ENCODE assay signal across 19 cellular contexts in the genomic region with DNA sequence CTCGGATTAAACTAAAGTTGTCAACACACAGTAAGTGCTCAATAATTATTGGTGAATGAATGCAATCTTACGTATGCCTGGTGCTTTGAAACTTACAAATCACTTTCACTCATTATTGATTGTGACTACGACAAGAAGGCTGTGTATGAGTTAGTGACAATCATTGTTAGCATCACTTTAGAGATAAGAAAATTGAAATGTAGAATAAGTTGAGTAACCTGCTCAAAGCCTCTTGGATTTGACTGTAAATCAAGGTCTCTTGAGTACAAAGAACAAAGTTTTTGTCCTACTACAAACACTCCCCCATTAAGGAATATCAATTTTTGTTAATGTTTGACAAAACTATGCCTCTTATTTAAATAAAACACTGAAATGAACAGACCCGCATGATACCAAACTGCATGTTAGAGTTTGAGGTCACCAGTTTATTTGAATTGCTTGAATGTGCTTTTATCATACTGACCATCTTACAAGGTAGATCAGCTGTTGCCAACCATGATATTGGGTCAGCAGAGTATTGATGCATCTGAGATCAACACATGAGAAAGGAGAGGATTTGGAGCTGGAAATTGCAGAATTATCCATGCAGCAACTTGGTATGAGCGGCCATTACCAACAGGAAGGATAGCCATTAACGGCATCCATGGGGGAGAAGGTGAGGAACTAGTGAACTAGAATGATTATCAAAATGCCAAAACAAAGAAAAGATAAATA.
"Had no signal": no experiment of that assay in that cellular context is flagged by ENCODE, and none has a peak within 500 bp of the region (broad histone marks: within the 10 kb centered on the region; RNA-seq: fewer than 3 reads in every experiment).

No MANE protein-coding gene starts in this region.

- H3K27ac ChIP-seq: neutrophil, suprapubic skin, thyroid gland had no signal

- H3K27me3 ChIP-seq: esophagus muscularis mucosa, gastrocnemius medialis, right atrium auricular region, suprapubic skin, thyroid gland had no signal

- H3K9me3 Mint-ChIP-seq: dendritic cell treated with granulocyte-macrophage colony-stimulating factor and Interleukin-4, amounts not matched to agents 40 ng/mL and 50 ng/mL, for 4 days; effector memory CD8-positive, alpha-beta T cell; naive thymus-derived CD8-positive, alpha-beta T cell; stimulated activated effector memory CD8-positive, alpha-beta T cell treated with anti-CD3 and anti-CD28 coated beads, Interleukin-12 subunit alpha, Interleukin-12 subunit beta, amount 100 ng/mL, for 72 hours had no signal

- H3K27me3 Mint-ChIP-seq: type B pancreatic cell had no signal

- H3K36me3 Mint-ChIP-seq: naive thymus-derived CD8-positive, alpha-beta T cell; stimulated activated effector memory CD8-positive, alpha-beta T cell treated with anti-CD3 and anti-CD28 coated beads, Interleukin-12 subunit alpha, Interleukin-12 subunit beta, amount 100 ng/mL, for 72 hours; type B pancreatic cell had no signal

- H3K9me3 ChIP-seq: esophagus muscularis mucosa, gastrocnemius medialis, heart right ventricle, left ventricle myocardium inferior, neutrophil, right atrium auricular region, suprapubic skin, thyroid gland had no signal

- H3K4me3 Mint-ChIP-seq: dendritic cell treated with granulocyte-macrophage colony-stimulating factor and Interleukin-4, amounts not matched to agents 40 ng/mL and 50 ng/mL, for 4 days; effector memory CD8-positive, alpha-beta T cell; naive thymus-derived CD8-positive, alpha-beta T cell; stimulated activated effector memory CD8-positive, alpha-beta T cell treated with anti-CD3 and anti-CD28 coated beads, Interleukin-12 subunit alpha, Interleukin-12 subunit beta, amount 100 ng/mL, for 72 hours; type B pancreatic cell had no signal

- DNase-seq: effector memory CD8-positive, alpha-beta T cell; gastrocnemius medialis; heart right ventricle; hypothalamus; left ventricle myocardium inferior; naive thymus-derived CD8-positive, alpha-beta T cell; stimulated activated CD4-positive, alpha-beta T cell treated with anti-CD3 and anti-CD28 coated beads, Interleukin-2, amount 100 ng/mL, for 48 hours; stimulated activated CD8-positive, alpha-beta memory T cell treated with anti-CD3 and anti-CD28 coated beads, Interleukin-4, amount 100 ng/mL, for 48 hours; stimulated activated naive CD8-positive, alpha-beta T cell treated with anti-CD3 and anti-CD28 coated beads, Interleukin-15, Interleukin-2, amounts not matched to agents 100 U/mL and 50 U/mL, for 24 hours; thyroid gland had no signal

- ATAC-seq: effector memory CD8-positive, alpha-beta T cell; heart right ventricle; naive thymus-derived CD8-positive, alpha-beta T cell; stimulated activated effector memory CD8-positive, alpha-beta T cell treated with anti-CD3 and anti-CD28 coated beads, Interleukin-12 subunit alpha, Interleukin-12 subunit beta, amount 100 ng/mL, for 72 hours; stimulated activated naive CD8-positive, alpha-beta T cell treated with anti-CD3 and anti-CD28 coated beads, Interleukin-15, Interleukin-2, amounts not matched to agents 100 U/mL and 50 U/mL, for 24 hours had no signal

- H3K36me3 ChIP-seq: esophagus muscularis mucosa, gastrocnemius medialis, heart right ventricle, left ventricle myocardium inferior, neutrophil, right atrium auricular region, suprapubic skin, thyroid gland had no signal

- H3K27ac Mint-ChIP-seq: dendritic cell treated with granulocyte-macrophage colony-stimulating factor and Interleukin-4, amounts not matched to agents 40 ng/mL and 50 ng/mL, for 4 days; effector memory CD8-positive, alpha-beta T cell; naive thymus-derived CD8-positive, alpha-beta T cell; stimulated activated effector memory CD8-positive, alpha-beta T cell treated with anti-CD3 and anti-CD28 coated beads, Interleukin-12 subunit alpha, Interleukin-12 subunit beta, amount 100 ng/mL, for 72 hours; type B pancreatic cell had no signal

- H3K4me3 ChIP-seq: esophagus muscularis mucosa, gastrocnemius medialis, heart right ventricle, left ventricle myocardium inferior, lung, right atrium auricular region, smooth muscle cell, suprapubic skin, thyroid gland had no signal

- H3K4me2 ChIP-seq: smooth muscle cell had no signal
